31 cellular contexts compared by ENCODE assay signal in genomic region chr15:74055804-74056203, GRCh38. TPM values are rescaled to one million over a fixed set of nuclear protein-coding genes. Genes with fewer than 3 reads are reported as not detected.
"Had no signal": no experiment of that assay in that cellular context is flagged by ENCODE, and none has a peak within 500 bp of the region (broad histone marks: within the 10 kb centered on the region; RNA-seq: fewer than 3 reads in every experiment).

No MANE protein-coding gene starts in this region.

- H3K9me3 ChIP-seq: adrenal gland, Peyer's patch had no signal

- H3K27me3 ChIP-seq: adrenal gland, Peyer's patch had no signal

- ATAC-seq: activated CD8-positive, alpha-beta T cell treated with anti-CD3 and anti-CD28 coated beads for 36 hours; PC-3 had no signal

- H3K4me3 ChIP-seq: adrenal gland, Peyer's patch, SK-N-MC had no signal

- H3K36me3 ChIP-seq: adrenal gland, Peyer's patch had no signal

- DNase-seq: activated CD4-positive, alpha-beta T cell treated with anti-CD3 and anti-CD28 coated beads, Interleukin-2, amount 10 ng/mL, durations not matched to agents 24 days and 14 days; activated CD4-positive, alpha-beta T cell treated with anti-CD3 and anti-CD28 coated beads, Interleukin-2, amount 50 U/mL, for 4 hours; activated gamma-delta T cell treated with Interleukin-2 at 50 U/mL for 16 hours; activated T-cell treated with anti-CD3 and anti-CD28 coated beads, Interleukin-2, amount 50 U/mL, for 1 hour; anterior cingulate cortex; caudate nucleus; cerebellar nuclear complex; Kasumi-1; KG1; MM.1S; MV-4-11; NCI-H1092 treated with DMSO at 0.1 percent for 48 hours; NCI-H1417; NCI-H146; NCI-H187; NCI-H2081; NCI-H2171 treated with DMSO at 0.1 percent for 48 hours; NCI-H2227 treated with DMSO at 0.1 percent for 48 hours; NCI-H446; NCI-H510A treated with DMSO at 0.1 percent for 48 hours; NCI-H526 treated with DMSO at 0.1 percent for 48 hours; NCI-H774; Peyer's patch; Right ventricle myocardium superior had no signal

- H3K27ac ChIP-seq: adrenal gland, Peyer's patch, SK-N-MC had no signal

- FAIRE-seq: bronchial epithelial cell, TTC549 had no signal

RNA-seq across cellular contexts. Expression of gene GOLGA6A, which starts 26.5 kb away (rescaled TPM):
- total RNA-seq: activated CD4-positive, alpha-beta T cell treated with anti-CD3 and anti-CD28 coated beads, Interleukin-2, amount 10 ng/mL, durations not matched to agents 24 days and 14 days; activated CD8-positive, alpha-beta memory T cell treated with anti-CD3 and anti-CD28 coated beads for 36 hours; activated CD8-positive, alpha-beta T cell treated with anti-CD3 and anti-CD28 coated beads for 36 hours; adrenal gland; bronchial epithelial cell; PC-3; Right ventricle myocardium superior had no signal
